Comparison of ENCODE assay signal across 8 cellular contexts in genomic region chrX:38800981-38801845, GRCh38. TPM values are rescaled to one million over a fixed set of nuclear protein-coding genes. Genes with fewer than 3 reads are reported as not detected.
DNase-seq lines count a peak whose midpoint lies in the region; ATAC-seq and TF ChIP-seq lines count a peak whose summit lies in the region.

Gene MID1IP1 (plus strand): TSS chrX:38801459. CDS start chrX:38804947, 3,488 bp downstream.

- H3K4me3 Mint-ChIP-seq in activated naive CD4-positive, alpha-beta T cell treated with anti-CD3 and anti-CD28 coated beads for 36 hours = peak within 1 kb of the TSS; percentile 87
- H3K4me3 Mint-ChIP-seq in natural killer cell = peak within 1 kb of the TSS; percentile 92

- H3K27me3 ChIP-seq in subcutaneous abdominal adipose tissue (ENCODE audit: control insufficient read depth in 5 of 5, insufficient read depth in 4 of 5, low read length in 5 of 5) = no peaks in the 10 kb centered on the region

- ATAC-seq in GM19452 (IDR thresholded peaks at IDR 0.05; ENCODE audit: unreplicated experiment) (peak; percentile 40), natural killer cell (peak; percentile 53 to 69 (median 64))

- DNase-seq in AG09319 (ENCODE audit: extremely low read depth, low read depth) (peak; percentile 69), SIG-M5 treated with dmso at 0.1 percent for 504 hours (lab: John Stamatoyannopoulos, UW; ENCODE audit: unreplicated experiment) (peak; percentile 90), fibroblast of villous mesenchyme (ENCODE audit: low read depth) (peak; percentile 94), natural killer cell (peak; percentile 46)
- DNase-seq in Jurkat, Clone E6-1 (ENCODE audit: low read depth, low spot score) = peak; percentile 84
- DNase-seq in activated naive CD4-positive, alpha-beta T cell treated with anti-CD3 and anti-CD28 coated beads for 36 hours = peak; percentile 87

- peak within 1 kb of the TSS; percentile 73 for H3K4me3 ChIP-seq in Jurkat, Clone E6-1 (ENCODE audit: low read length)
- H3K4me3 ChIP-seq in fibroblast of villous mesenchyme (ENCODE audit: low read depth, low read length) (peak within 1 kb of the TSS; percentile 69), subcutaneous abdominal adipose tissue (ENCODE audit: low read depth in 1 of 5, low read length in 5 of 5) (peak within 1 kb of the TSS; percentile 33 to 80 (median 62))

- H3K9me3 ChIP-seq in subcutaneous abdominal adipose tissue (ENCODE audit: control insufficient read depth in 5 of 5, low read length in 5 of 5) = peaks cover 0 to 2% (median 0%) of the 10 kb centered on the region in 5 donors

- intact Hi-C loops in activated naive CD4-positive, alpha-beta T cell treated with anti-CD3 and anti-CD28 coated beads for 36 hours (cut with micrococcal nuclease) = loop anchor here (1.0 to 2.0 kb wide), 3 partner anchors 15 to 184 kb away; no protein-coding TSS in a partner anchor
- intact Hi-C loops in natural killer cell (cut with micrococcal nuclease) = no loop called here

- no peaks in the 10 kb centered on the region for H3K9me3 Mint-ChIP-seq in activated naive CD4-positive, alpha-beta T cell treated with anti-CD3 and anti-CD28 coated beads for 36 hours
- H3K9me3 Mint-ChIP-seq in natural killer cell = no peaks in the 10 kb centered on the region

- H3K4me1 Mint-ChIP-seq in activated naive CD4-positive, alpha-beta T cell treated with anti-CD3 and anti-CD28 coated beads for 36 hours (ENCODE audit: low read depth) = peaks cover 8% of the 10 kb centered on the region
- peaks cover 19 to 22% of the 10 kb centered on the region in 2 donors for H3K4me1 Mint-ChIP-seq in natural killer cell

- CTCF ChIA-PET in activated naive CD4-positive, alpha-beta T cell treated with anti-CD3 and anti-CD28 coated beads for 36 hours (lab: Charles Lee) = interaction anchor here (0.8 to 1.5 kb wide), 2 partner anchors 9 to 11 kb away, joined by 3 to 5 read pairs; no protein-coding TSS in a partner anchor

- peak within 1 kb of the TSS; percentile 26 to 76 (median 56) for H3K9ac ChIP-seq in subcutaneous abdominal adipose tissue (ENCODE audit: low read length in 5 of 5)

- no peaks in the 10 kb centered on the region for H3K36me3 ChIP-seq in subcutaneous abdominal adipose tissue (ENCODE audit: control insufficient read depth in 5 of 5, insufficient read depth in 5 of 5, low read length in 5 of 5)

- H3K27me3 Mint-ChIP-seq in activated naive CD4-positive, alpha-beta T cell treated with anti-CD3 and anti-CD28 coated beads for 36 hours (ENCODE audit: low read depth) = no peaks in the 10 kb centered on the region
- peaks cover 5 to 24% of the 10 kb centered on the region in 2 donors for H3K27me3 Mint-ChIP-seq in natural killer cell (ENCODE audit: low read depth in 2 of 2)

- peaks cover 0 to 18% (median 10%) of the 10 kb centered on the region in 5 donors for H3K4me1 ChIP-seq in subcutaneous abdominal adipose tissue (ENCODE audit: control insufficient read depth in 5 of 5, insufficient read depth in 5 of 5, low read length in 5 of 5)

- TF ChIP-seq CTCF in AG09319 (IDR thresholded peaks at IDR 0.05; ENCODE audit: low read depth, low read length) = no peak
- no peak for TF ChIP-seq CTCF in fibroblast of villous mesenchyme (IDR thresholded peaks at IDR 0.05; ENCODE audit: insufficient read depth, low read depth, low read length)
- no peak for TF ChIP-seq CTCF in natural killer cell (IDR thresholded peaks at IDR 0.05)

- H3K36me3 Mint-ChIP-seq in activated naive CD4-positive, alpha-beta T cell treated with anti-CD3 and anti-CD28 coated beads for 36 hours (ENCODE audit: low read depth) = peaks cover 42% of the 10 kb centered on the region
- no peaks in the 10 kb centered on the region for H3K36me3 Mint-ChIP-seq in natural killer cell

- peak within 1 kb of the TSS; percentile 86 for H3K27ac ChIP-seq in subcutaneous abdominal adipose tissue (ENCODE audit: low read depth, low read length)

- H3K27ac Mint-ChIP-seq in activated naive CD4-positive, alpha-beta T cell treated with anti-CD3 and anti-CD28 coated beads for 36 hours = peak within 1 kb of the TSS; percentile 97
- H3K27ac Mint-ChIP-seq in natural killer cell = peak within 1 kb of the TSS; percentile 68 to 86

RNA-seq across cellular contexts. Expression of gene MID1IP1, which starts in this region (rescaled TPM):
- 42.9 TPM for polyA plus RNA-seq in Jurkat, Clone E6-1 (2012; ENCODE audit: insufficient read depth, insufficient read length)
- total RNA-seq in activated naive CD4-positive, alpha-beta T cell treated with anti-CD3 and anti-CD28 coated beads for 36 hours = 10 to 100 TPM; 82.9 to 83.3 TPM
- total RNA-seq in fibroblast of villous mesenchyme (52.7 and 66.7 TPM in 2 replicates), natural killer cell (10 to 100 TPM in 2 of 3 donors, 1 to 10 TPM in 1; 7.2 to 19.1 (median 14.4) TPM)

Comparison
In these comparisons a context has a peak if more than half of its experiments do, and no peak if none do; other contexts are left out.
1. Peak in every context shown above with its lines: DNase-seq, ATAC-seq, H3K4me3 ChIP-seq and H3K27ac ChIP-seq.